Comparison of ENCODE assay signal across 27 cellular contexts in the genomic region with DNA sequence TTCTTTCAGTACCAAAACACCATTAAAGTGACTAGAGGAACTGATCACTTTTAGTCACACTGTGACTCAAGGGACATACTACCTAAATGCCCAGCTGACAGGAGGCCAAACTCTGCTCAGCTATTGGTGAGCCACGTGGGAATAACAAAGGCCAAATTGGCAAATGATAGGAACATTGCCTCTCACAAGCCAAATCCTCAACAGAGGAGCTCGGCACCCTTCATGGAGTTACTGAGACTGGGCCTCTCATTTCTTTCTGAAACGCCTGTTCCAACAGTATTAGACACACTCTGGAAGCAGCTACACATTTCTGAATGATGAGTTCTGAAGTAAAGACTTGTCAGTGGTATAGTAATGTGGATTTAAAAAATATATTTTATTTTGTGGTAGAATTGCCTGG.
DNase-seq lines count a peak whose midpoint lies in the region; ATAC-seq and TF ChIP-seq lines count a peak whose summit lies in the region.
"Had no signal": no experiment of that assay in that cellular context is flagged by ENCODE, and none has a peak within 500 bp of the region (broad histone marks: within the 10 kb centered on the region; RNA-seq: fewer than 3 reads in every experiment).

No MANE protein-coding gene starts in this region.

- H3K4me1 ChIP-seq in IMR-90 (ENCODE audit: control insufficient read depth, insufficient read depth, low read length) (peaks cover 6% of the 10 kb centered on the region), aorta (ENCODE audit: control insufficient read depth in 1 of 2, insufficient read depth in 2 of 2, low read length in 2 of 2) (peaks cover 0 to 7% of the 10 kb centered on the region in 2 donors), prostate gland (replicated peaks) (no peaks in the 10 kb centered on the region)
- H3K4me1 ChIP-seq: Caco-2, left lung, stomach had no signal

- CTCF ChIA-PET in IMR-90 (lab: Yijun Ruan, JAX) = no interaction called here
- CTCF ChIA-PET in CD4-positive, alpha-beta T cell (lab: Charles Lee) = no interaction called here

- H2BK20ac ChIP-seq in IMR-90 (ENCODE audit: low read depth, low read length) = 0 out of 2 replicates have a peak overlapping the region, but pooled peaks have one; percentile 3

- H4K20me1 ChIP-seq in IMR-90 (ENCODE audit: insufficient read depth, low read length) = no peaks in the 10 kb centered on the region

- intact Hi-C loops in IMR-90 (cut with micrococcal nuclease) = loop anchor here (5.0 kb wide), 1 partner anchor 60 kb away; no protein-coding TSS in a partner anchor
- intact Hi-C loops in aorta (cut with DNase I) = no loop called here
- intact Hi-C loops in prostate gland (cut with DNase I) = no loop called here
- intact Hi-C loops in CD4-positive, alpha-beta T cell (cut with DNase I, micrococcal nuclease) = no loop called here

- POLR2A ChIA-PET in IMR-90 (lab: Charles Lee; ENCODE audit: unreplicated experiment) = no interaction called here
- POLR2A ChIA-PET in CD4-positive, alpha-beta T cell (lab: Charles Lee) = no interaction called here

- no peaks in the 10 kb centered on the region for H3K9me3 ChIP-seq in IMR-90 (ENCODE audit: control insufficient read depth, insufficient read depth, low read length)
- no peaks in the 10 kb centered on the region for H3K9me3 ChIP-seq in aorta (ENCODE audit: control insufficient read depth, low read length)
- no peaks in the 10 kb centered on the region for H3K9me3 ChIP-seq in prostate gland
- H3K9me3 ChIP-seq in CD4-positive, alpha-beta T cell (ENCODE audit: control insufficient read depth, low read length) = no peaks in the 10 kb centered on the region
- H3K9me3 ChIP-seq: Caco-2, tibial nerve had no signal

- no peak overlapping the region for H3K27ac ChIP-seq in IMR-90 (ENCODE audit: insufficient read depth, low read length)
- H3K27ac ChIP-seq in aorta (ENCODE audit: low read depth in 1 of 2, low read length in 2 of 2) = peak overlapping the region in 1 of 2 donors; percentile 93
- H3K27ac ChIP-seq in prostate gland = no peak overlapping the region
- H3K27ac ChIP-seq in CD4-positive, alpha-beta T cell (ENCODE audit: low read depth, low read length) = no peak overlapping the region
- H3K27ac ChIP-seq: C4-2B, left lung, stomach, tibial nerve had no signal

- H2AK9ac ChIP-seq in IMR-90 (replicated peaks; ENCODE audit: low read depth, low read length, poor library complexity) = no peak overlapping the region

- H3K18ac ChIP-seq in IMR-90 (ENCODE audit: low read depth, low read length) = peak overlapping the region; percentile 6; the same call in 1 of the 2 replicates

- peak overlapping the region; percentile 56; the same call in 2 of the 3 replicates for H2BK15ac ChIP-seq in IMR-90 (ENCODE audit: low read depth, low read length)

- ATAC-seq in IMR-90 (ENCODE audit: low read depth) = no peak
- ATAC-seq in aorta (ENCODE audit: low FRiP score) = peak; percentile 82
- no peak for ATAC-seq in HG03378 (IDR thresholded peaks at IDR 0.05; ENCODE audit: unreplicated experiment)
- no peak for ATAC-seq in CD4-positive, alpha-beta T cell (ENCODE audit: poor library complexity)
- ATAC-seq: activated CD8-positive, alpha-beta T cell treated with anti-CD3 and anti-CD28 coated beads for 36 hours; activated T-helper 17 cell treated with anti-CD3 and anti-CD28 coated beads, Interleukin-2, amount 50 U/mL, for 72 hours; HCT116; naive thymus-derived CD4-positive, alpha-beta T cell; PC-3 had no signal

- dilution Hi-C loops in IMR-90 (cut with HindIII; ENCODE audit: low sequenced_read_pairs, unreplicated experiment) = no loop called here

- no peak overlapping the region for H3K23ac ChIP-seq in IMR-90 (ENCODE audit: low read depth, low read length)

- H2AK5ac ChIP-seq in IMR-90 (ENCODE audit: low read depth, low read length) = peak overlapping the region; percentile 48; the same call in 1 of the 2 replicates

- H3K56ac ChIP-seq in IMR-90 (ENCODE audit: extremely low read depth, insufficient read depth, low read length) = no peak overlapping the region

- no peak overlapping the region for H2AFZ ChIP-seq in IMR-90 (replicated peaks; ENCODE audit: low read length, poor library complexity)

- no peak overlapping the region for H3K4me2 ChIP-seq in IMR-90 (ENCODE audit: low read depth, low read length)
- H3K4me2 ChIP-seq: smooth muscle cell had no signal

- no peaks in the 10 kb centered on the region for H3K27me3 Mint-ChIP-seq in CD4-positive, alpha-beta T cell
- H3K27me3 Mint-ChIP-seq: activated CD8-positive, alpha-beta T cell treated with anti-CD3 and anti-CD28 coated beads for 36 hours; activated T-helper 17 cell treated with anti-CD3 and anti-CD28 coated beads, Interleukin-2, amount 50 U/mL, for 72 hours; naive thymus-derived CD4-positive, alpha-beta T cell had no signal

- 0 out of 2 replicates have a peak overlapping the region, but pooled peaks have one; percentile 3 for H3K4ac ChIP-seq in IMR-90 (ENCODE audit: low read depth, low read length)

- no peak overlapping the region for H3K9ac ChIP-seq in IMR-90 (ENCODE audit: low read depth, low read length)

- no peaks in the 10 kb centered on the region for H3K9me3 Mint-ChIP-seq in CD4-positive, alpha-beta T cell
- H3K9me3 Mint-ChIP-seq: activated T-helper 17 cell treated with anti-CD3 and anti-CD28 coated beads, Interleukin-2, amount 50 U/mL, for 72 hours had no signal

- H3K9me1 ChIP-seq in IMR-90 (ENCODE audit: insufficient read depth, low read length) = 0 out of 2 replicates have a peak, but pooled peaks cover 2% of the 10 kb centered on the region

- peak overlapping the region in 1 of 2 experiments; percentile 40; a peak in 1 of 4 replicates for H4K8ac ChIP-seq in IMR-90 (ENCODE audit: low read depth in 2 of 2, low read length in 2 of 2)

- peak overlapping the region; percentile 53; the same call in 1 of the 2 replicates for H4K5ac ChIP-seq in IMR-90 (ENCODE audit: low read depth, low read length)

- no peak overlapping the region for H3K4me3 Mint-ChIP-seq in CD4-positive, alpha-beta T cell
- H3K4me3 Mint-ChIP-seq: activated CD8-positive, alpha-beta T cell treated with anti-CD3 and anti-CD28 coated beads for 36 hours; activated T-helper 17 cell treated with anti-CD3 and anti-CD28 coated beads, Interleukin-2, amount 50 U/mL, for 72 hours; naive thymus-derived CD4-positive, alpha-beta T cell had no signal

- no TSS peak for BruUV-seq in IMR-90 (replicated peaks; lab: Mats Ljungman, UMichigan)

- H3K36me3 Mint-ChIP-seq in CD4-positive, alpha-beta T cell (ENCODE audit: low read depth) = no peaks in the 10 kb centered on the region
- H3K36me3 Mint-ChIP-seq: naive thymus-derived CD4-positive, alpha-beta T cell had no signal

- peak overlapping the region; percentile 78 for H3K14ac ChIP-seq in IMR-90 (replicated peaks; ENCODE audit: low read depth, low read length)

- no peaks in the 10 kb centered on the region for H3K36me3 ChIP-seq in IMR-90 (ENCODE audit: control insufficient read depth, insufficient read depth, low read length)
- no peaks in the 10 kb centered on the region for H3K36me3 ChIP-seq in aorta (ENCODE audit: control insufficient read depth in 1 of 2, insufficient read depth in 2 of 2, low read length in 1 of 2)
- H3K36me3 ChIP-seq in prostate gland = no peaks in the 10 kb centered on the region
- H3K36me3 ChIP-seq: left lung, stomach, tibial nerve had no signal

- peak overlapping the region; percentile 25 for H2BK5ac ChIP-seq in IMR-90 (ENCODE audit: low read depth, low read length, poor library complexity, severe bottlenecking)

- H3K79me1 ChIP-seq in IMR-90 (ENCODE audit: low read depth in 1 of 2, low read length in 2 of 2) = no peaks in the 10 kb centered on the region

- DNase-seq in IMR-90 (no peak), fibroblast of gingiva (ENCODE audit: low read depth) (peak; percentile 48), midbrain (lab: John Stamatoyannopoulos, UW) (peak; percentile 3), aorta (peak in 1 of 2 donors; percentile 50), prostate gland (ENCODE audit: low spot score) (no peak)
- DNase-seq in CD4-positive, alpha-beta T cell = no peak
- DNase-seq: activated CD4-positive, CD25-positive, alpha-beta regulatory T cell treated with anti-CD3 and anti-CD28 coated beads, Interleukin-2, amount 50 U/mL, for 72 hours; activated CD8-positive, alpha-beta memory T cell treated with anti-CD3 and anti-CD28 coated beads, Interleukin-2, amount 50 U/mL, for 48 hours; activated CD8-positive, alpha-beta T cell treated with anti-CD3 and anti-CD28 coated beads for 36 hours; activated naive CD4-positive, alpha-beta T cell treated with anti-CD3 and anti-CD28 coated beads, Interleukin-2, amount 50 U/mL, for 16 hours; amniotic stem cell; Caco-2; left lung; naive thymus-derived CD4-positive, alpha-beta T cell; NCI-H1436; NCI-H2107; NCI-H345; NCI-H69; PC-3; stomach; T-helper 2 cell had no signal

- 0 out of 2 replicates have a peak overlapping the region, but pooled peaks have one; percentile 11 for H2BK120ac ChIP-seq in IMR-90 (ENCODE audit: low read depth, low read length)

- no peak for TF ChIP-seq RAD21 in IMR-90 (IDR thresholded peaks at IDR 0.05; ENCODE audit: low read length)

- WGBS in IMR-90 (ENCODE audit: extremely low coverage in 2 of 2, insufficient read length in 1 of 2), 2 experiments = no CpG with 5 or more reads among the region's 3 CpGs
- WGBS in aorta, 2 donors = 0 to 5% methylated on average over 3 of the region's 3 CpGs
- 72% methylated on average over 3 of the region's 3 CpGs for WGBS in prostate gland

- H3K4me3 ChIP-seq in IMR-90 (ENCODE audit: insufficient read depth, low read depth, low read length) = no peak overlapping the region
- no peak overlapping the region for H3K4me3 ChIP-seq in aorta (ENCODE audit: low read length in 2 of 2)
- no peak overlapping the region for H3K4me3 ChIP-seq in prostate gland
- H3K4me3 ChIP-seq: left lung, smooth muscle cell, stomach, tibial nerve had no signal

- TF ChIP-seq CTCF in IMR-90 (conservative IDR thresholded peaks at IDR 0.05; ENCODE audit: low read depth, low read length) (no peak), prostate gland (IDR thresholded peaks at IDR 0.05) (no peak)
- TF ChIP-seq CTCF in CD4-positive, alpha-beta T cell (IDR thresholded peaks at IDR 0.05) = no peak

- no peaks in the 10 kb centered on the region for H3K27me3 ChIP-seq in IMR-90 (ENCODE audit: control insufficient read depth, insufficient read depth, low read length)
- H3K27me3 ChIP-seq in aorta (ENCODE audit: control insufficient read depth in 1 of 2, insufficient read depth in 2 of 2, low read length in 1 of 2) = no peaks in the 10 kb centered on the region
- no peaks in the 10 kb centered on the region for H3K27me3 ChIP-seq in prostate gland (replicated peaks; ENCODE audit: insufficient read depth)
- no peaks in the 10 kb centered on the region for H3K27me3 ChIP-seq in CD4-positive, alpha-beta T cell (ENCODE audit: control insufficient read depth, insufficient read depth, low read length)
- H3K27me3 ChIP-seq: left lung, stomach, tibial nerve had no signal

- no peak overlapping the region for H4K91ac ChIP-seq in IMR-90 (ENCODE audit: insufficient read depth, low read depth, low read length)

- TF ChIP-seq POLR2A in IMR-90 (IDR thresholded peaks at IDR 0.05; ENCODE audit: low read depth, low read length) (no peak), prostate gland (IDR thresholded peaks at IDR 0.05) (no peak)

- no peak overlapping the region for H3K27ac Mint-ChIP-seq in CD4-positive, alpha-beta T cell
- H3K27ac Mint-ChIP-seq: activated CD8-positive, alpha-beta T cell treated with anti-CD3 and anti-CD28 coated beads for 36 hours; activated T-helper 17 cell treated with anti-CD3 and anti-CD28 coated beads, Interleukin-2, amount 50 U/mL, for 72 hours; naive thymus-derived CD4-positive, alpha-beta T cell had no signal

- no peaks in the 10 kb centered on the region for H3K4me1 Mint-ChIP-seq in CD4-positive, alpha-beta T cell (ENCODE audit: low read depth)
- H3K4me1 Mint-ChIP-seq: activated T-helper 17 cell treated with anti-CD3 and anti-CD28 coated beads, Interleukin-2, amount 50 U/mL, for 72 hours; naive thymus-derived CD4-positive, alpha-beta T cell had no signal

- in situ Hi-C loops in IMR-90 (cut with MboI; ENCODE audit: low sequenced_read_pairs) = no loop called here

Comparison
In these comparisons a context has a peak if more than half of its experiments do, and no peak if none do; other contexts are left out.
1. DNase-seq: peak in fibroblast of gingiva (single experiment) and midbrain (single experiment); none in IMR-90 (single experiment), prostate gland (single experiment) and CD4-positive, alpha-beta T cell (0 of 10).